ENCODE assay signal across 16 cellular contexts in the genomic region with DNA sequence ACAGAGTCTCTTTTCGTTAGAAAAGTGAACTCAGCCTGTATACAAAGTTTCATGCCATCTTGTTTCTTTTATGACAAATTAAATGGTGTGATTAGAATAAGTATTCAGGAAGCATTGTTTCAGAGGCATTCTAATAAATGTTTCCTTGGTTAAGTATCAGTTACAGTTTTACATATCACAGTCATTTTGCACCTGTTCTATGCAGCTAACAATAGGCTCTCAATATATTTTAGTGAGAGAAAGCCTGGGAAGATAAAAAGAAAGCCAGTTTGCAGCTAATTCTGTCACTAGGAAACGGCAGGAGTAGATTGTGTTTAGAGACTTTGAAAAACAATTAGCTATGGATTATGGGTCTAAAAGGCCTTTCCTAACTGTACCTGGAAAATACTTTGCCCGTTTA.
DNase-seq lines count a peak whose midpoint lies in the region; ATAC-seq, FAIRE-seq and TF ChIP-seq lines count a peak whose summit lies in the region.
"Had no signal": no experiment of that assay in that cellular context is flagged by ENCODE, and none has a peak within 500 bp of the region (broad histone marks: within the 10 kb centered on the region; RNA-seq: fewer than 3 reads in every experiment).

No MANE protein-coding gene starts in this region.

- H3K27ac ChIP-seq in small intestine (ENCODE audit: low read depth in 1 of 2, low read length in 1 of 2): no peak overlapping the region

- ATAC-seq in HG02870 (IDR thresholded peaks at IDR 0.05; ENCODE audit: unreplicated experiment): no peak
- ATAC-seq: HepG2 had no signal

- 24 to 54% (median 33%) methylated on average over 3 of the region's 3 CpGs for WGBS in small intestine, 3 donors

- H3K4me1 ChIP-seq in small intestine (ENCODE audit: control insufficient read depth in 2 of 2, insufficient read depth in 1 of 2, low read depth in 1 of 2, low read length in 1 of 2): no peaks in the 10 kb centered on the region
- H3K4me1 ChIP-seq: Caco-2 had no signal

- H3K36me3 ChIP-seq in small intestine (ENCODE audit: control insufficient read depth in 2 of 2, insufficient read depth in 2 of 2, low read length in 2 of 2): no peaks in the 10 kb centered on the region

- no peaks in the 10 kb centered on the region for H3K9me3 ChIP-seq in small intestine (ENCODE audit: control insufficient read depth, low read depth)
- H3K9me3 ChIP-seq: Caco-2 had no signal

- FAIRE-seq in small intestine (lab: Jason Lieb, UNC): no peak
- FAIRE-seq: HepG2 had no signal

- H3K4me3 ChIP-seq in retinal pigment epithelial cell (ENCODE audit: low read length) (no peak overlapping the region), small intestine (ENCODE audit: low read depth in 1 of 2, low read length in 2 of 2) (no peak overlapping the region)

- H3K27me3 ChIP-seq in small intestine (ENCODE audit: control insufficient read depth in 2 of 2, insufficient read depth in 2 of 2, low read length in 2 of 2): no peaks in the 10 kb centered on the region

- peak; percentile 76 for DNase-seq in NCI-H1105 (lab: John Stamatoyannopoulos, UW)
- peak; percentile 79 for DNase-seq in NCI-H146 (lab: John Stamatoyannopoulos, UW)
- DNase-seq in NCI-H774 (lab: John Stamatoyannopoulos, UW): peak; percentile 78
- DNase-seq in retinal pigment epithelial cell (ENCODE audit: low read depth): peak; percentile 37
- DNase-seq in small intestine: no peak
- DNase-seq in NK-92 treated with Interleukin-12 subunit alpha and Interleukin-12 subunit beta, amount 100 ng/mL, for 24 hours (lab: John Stamatoyannopoulos, UW): no peak
- DNase-seq: Caco-2, H9, KG1, NCI-H1092 treated with DMSO at 0.1 percent for 48 hours, NCI-H2171, NCI-H446 treated with DMSO at 0.1 percent for 48 hours, RPMI8226, T-helper 2 cell had no signal

- no peak for TF ChIP-seq CTCF in retinal pigment epithelial cell (conservative IDR thresholded peaks at IDR 0.05; ENCODE audit: low read depth, low read length)

Comparison
In these comparisons a context has a peak if more than half of its experiments do, and no peak if none do; other contexts are left out.
1. DNase-seq: peak in NCI-H1105 (single experiment), NCI-H146 (single experiment), NCI-H774 (single experiment) and retinal pigment epithelial cell (single experiment); none in small intestine (single experiment) and NK-92 treated with Interleukin-12 subunit alpha and Interleukin-12 subunit beta, amount 100 ng/mL, for 24 hours (single experiment).